8 cellular contexts compared by ENCODE assay signal in genomic region chr4:139015948-139016451, GRCh38.
DNase-seq lines count a peak whose midpoint lies in the region; ATAC-seq lines count a peak whose summit lies in the region.

No MANE protein-coding gene starts in this region.

- H3K27ac Mint-ChIP-seq in stimulated activated naive B cell treated with anti-CD40 and anti-IgM and Interleukin-4, amounts not matched to agents 10 μg/mL and 1 μg/mL and 100 μg/mL, for 72 hours, result peak overlapping the region; percentile 99

- H3K27ac ChIP-seq in HUES6 (ENCODE audit: low read depth, low read length), result peak overlapping the region; percentile 100; the same call in 1 of the 2 replicates

- peaks cover 10 to 17% of the 10 kb centered on the region in 2 donors for H3K36me3 Mint-ChIP-seq in stimulated activated naive B cell treated with anti-CD40 and anti-IgM and Interleukin-4, amounts not matched to agents 10 μg/mL and 1 μg/mL and 100 μg/mL, for 72 hours

- peak; percentile 30 for ATAC-seq in GM21360 (IDR thresholded peaks at IDR 0.05; ENCODE audit: unreplicated experiment)
- peak; percentile 8 to 9 for ATAC-seq in activated CD4-positive, CD25-positive, alpha-beta regulatory T cell treated with anti-CD3 and anti-CD28 coated beads, Interleukin-2, amount 50 U/mL, for 24 hours
- peak; percentile 29 to 38 for ATAC-seq in stimulated activated naive B cell treated with anti-CD40 and anti-IgM and Interleukin-4, amounts not matched to agents 10 μg/mL and 1 μg/mL and 100 μg/mL, for 72 hours (replicated peaks)

- H3K9me3 Mint-ChIP-seq in stimulated activated naive B cell treated with anti-CD40 and anti-IgM and Interleukin-4, amounts not matched to agents 10 μg/mL and 1 μg/mL and 100 μg/mL, for 72 hours, result no peaks in the 10 kb centered on the region

- peak; percentile 42 for DNase-seq in EH (ENCODE audit: low read depth)
- peak; percentile 20 for DNase-seq in effector CD4-positive, alpha-beta T cell
- DNase-seq in midbrain (lab: John Stamatoyannopoulos, UW), result peak; percentile 16
- DNase-seq in stimulated activated naive B cell treated with anti-CD40 and anti-IgM and Interleukin-4, amounts not matched to agents 10 μg/mL and 1 μg/mL and 100 μg/mL, for 72 hours, result no peak
- no peak for DNase-seq in GOT3 (lab: John Stamatoyannopoulos, UW)

- peak overlapping the region; percentile 87 to 89 for H3K4me3 Mint-ChIP-seq in stimulated activated naive B cell treated with anti-CD40 and anti-IgM and Interleukin-4, amounts not matched to agents 10 μg/mL and 1 μg/mL and 100 μg/mL, for 72 hours

- no peaks in the 10 kb centered on the region for H3K27me3 ChIP-seq in HUES6 (ENCODE audit: control insufficient read depth, insufficient read depth, low read length)

- H3K9ac ChIP-seq in HUES6 (ENCODE audit: low read length), result peak overlapping the region; percentile 95

- peaks cover 22 to 34% of the 10 kb centered on the region in 2 donors for H3K4me1 Mint-ChIP-seq in stimulated activated naive B cell treated with anti-CD40 and anti-IgM and Interleukin-4, amounts not matched to agents 10 μg/mL and 1 μg/mL and 100 μg/mL, for 72 hours

- peaks cover 9% of the 10 kb centered on the region; the same call in 1 of the 2 replicates for H3K36me3 ChIP-seq in HUES6 (ENCODE audit: control insufficient read depth, insufficient read depth, low read length)

- peaks cover 45% of the 10 kb centered on the region for H3K4me1 ChIP-seq in HUES6 (ENCODE audit: control insufficient read depth, insufficient read depth, low read length)

- H3K4me3 ChIP-seq in HUES6 (ENCODE audit: low read depth, low read length), result peak overlapping the region; percentile 89

- H3K9me3 ChIP-seq in HUES6 (ENCODE audit: control insufficient read depth, insufficient read depth, low read depth, low read length), result no peaks in the 10 kb centered on the region

- H3K27me3 Mint-ChIP-seq in stimulated activated naive B cell treated with anti-CD40 and anti-IgM and Interleukin-4, amounts not matched to agents 10 μg/mL and 1 μg/mL and 100 μg/mL, for 72 hours, result no peaks in the 10 kb centered on the region

Comparison
In these comparisons a context has a peak if more than half of its experiments do, and no peak if none do; other contexts are left out.
1. DNase-seq: peak in EH (single experiment), effector CD4-positive, alpha-beta T cell (single experiment) and midbrain (single experiment); none in stimulated activated naive B cell treated with anti-CD40 and anti-IgM and Interleukin-4, amounts not matched to agents 10 μg/mL and 1 μg/mL and 100 μg/mL, for 72 hours (single experiment) and GOT3 (single experiment).
2. Peak in every context shown above with its lines, with median percentiles within 50 percentile points of each other: ATAC-seq.